ENCODE assay signal across 1 cellular context in genomic region chr12:107727742-107728141, GRCh38.
TF ChIP-seq lines count a peak whose summit lies in the region.

No MANE protein-coding gene starts in this region.

TF ChIP-seq in HEK293, 187 proteins besides CTCF, POLR2A, EP300 and RAD21 (continued from another document):
- TF ChIP-seq, protein P1, sequence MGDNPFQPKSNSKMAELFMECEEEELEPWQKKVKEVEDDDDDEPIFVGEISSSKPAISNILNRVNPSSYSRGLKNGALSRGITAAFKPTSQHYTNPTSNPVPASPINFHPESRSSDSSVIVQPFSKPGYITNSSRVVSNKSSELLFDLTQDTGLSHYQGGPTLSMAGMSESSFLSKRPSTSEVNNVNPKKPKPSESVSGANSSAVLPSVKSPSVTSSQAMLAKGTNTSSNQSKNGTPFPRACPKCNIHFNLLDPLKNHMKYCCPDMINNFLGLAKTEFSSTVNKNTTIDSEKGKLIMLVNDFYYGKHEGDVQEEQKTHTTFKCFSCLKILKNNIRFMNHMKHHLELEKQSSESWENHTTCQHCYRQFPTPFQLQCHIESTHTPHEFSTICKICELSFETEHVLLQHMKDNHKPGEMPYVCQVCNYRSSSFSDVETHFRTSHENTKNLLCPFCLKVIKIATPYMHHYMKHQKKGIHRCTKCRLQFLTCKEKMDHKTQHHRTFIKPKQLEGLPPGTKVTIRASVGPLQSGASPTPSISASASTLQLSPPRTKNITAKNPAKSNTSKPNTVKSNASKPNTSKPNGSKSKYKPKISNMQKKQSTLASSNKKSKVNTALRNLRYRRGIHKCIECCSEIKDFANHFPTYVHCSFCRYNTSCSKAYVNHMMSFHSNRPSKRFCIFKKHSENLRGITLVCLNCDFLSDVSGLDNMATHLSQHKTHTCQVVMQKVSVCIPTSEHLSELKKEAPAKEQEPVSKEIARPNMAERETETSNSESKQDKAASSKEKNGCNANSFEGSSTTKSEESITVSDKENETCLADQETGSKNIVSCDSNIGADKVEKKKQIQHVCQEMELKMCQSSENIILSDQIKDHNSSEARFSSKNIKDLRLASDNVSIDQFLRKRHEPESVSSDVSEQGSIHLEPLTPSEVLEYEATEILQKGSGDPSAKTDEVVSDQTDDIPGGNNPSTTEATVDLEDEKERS (tag by site-specific recombination; IDR thresholded peaks at IDR 0.05), result 0 out of 2 replicates have a peak, but pooled peaks have one; percentile 55
